1 cellular context compared by ENCODE assay signal in the genomic region with DNA sequence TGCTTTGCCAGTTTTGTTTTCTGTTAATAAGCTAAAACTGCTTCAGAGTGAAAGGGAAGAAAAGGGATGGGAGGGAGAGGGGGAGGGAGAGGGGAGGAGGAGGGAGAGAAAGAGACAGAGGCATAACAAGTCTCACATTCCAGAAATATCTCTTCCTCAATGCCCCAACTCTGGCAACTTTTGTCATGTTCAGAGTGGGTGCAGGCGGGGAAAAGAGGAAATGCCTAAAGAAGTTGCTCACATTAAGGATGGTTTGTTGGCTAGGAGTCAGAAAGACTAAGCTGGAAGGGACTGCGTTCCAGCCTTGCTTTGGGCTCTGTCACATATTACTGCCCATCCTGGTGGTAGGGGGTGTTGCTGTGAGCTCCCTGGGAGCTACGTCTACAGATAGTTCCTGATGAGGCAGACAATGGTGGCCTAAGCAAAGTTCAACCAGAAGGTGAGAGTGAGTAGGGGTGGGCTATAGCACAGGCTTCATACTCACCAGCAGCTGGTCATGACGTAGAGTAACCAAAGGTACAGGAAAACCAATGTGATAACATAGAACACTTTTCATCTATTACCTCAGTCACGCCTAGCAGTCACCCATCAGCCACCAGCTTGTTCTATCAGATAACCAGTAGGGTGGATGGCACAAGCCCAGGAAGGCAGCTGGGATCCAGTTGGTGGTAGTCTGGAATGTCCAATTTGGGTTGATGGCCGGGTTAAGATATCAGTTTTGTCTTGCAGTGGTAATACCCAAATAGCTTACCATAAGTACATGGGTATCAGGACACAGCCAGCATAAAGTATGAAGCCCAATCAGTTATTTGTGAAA.
TF ChIP-seq lines count a peak whose summit lies in the region.

No MANE protein-coding gene starts in this region.

TF ChIP-seq in H1, 55 proteins besides CTCF, POLR2A, EP300 and RAD21 (continued from another document):
- TF ChIP-seq TEAD4 (IDR thresholded peaks at IDR 0.05; ENCODE audit: low read depth, low read length), result peak; percentile 72
- TF ChIP-seq CBX5 (IDR thresholded peaks at IDR 0.05; ENCODE audit: low read depth, low read length), result no peak
